ENCODE assay signal across 23 cellular contexts in genomic region chr10:16360001-16360400, GRCh38.
DNase-seq lines count a peak whose midpoint lies in the region; ATAC-seq, FAIRE-seq and TF ChIP-seq lines count a peak whose summit lies in the region.
"Had no signal": no experiment of that assay in that cellular context is flagged by ENCODE, and none has a peak within 500 bp of the region (broad histone marks: within the 10 kb centered on the region; RNA-seq: fewer than 3 reads in every experiment).

No MANE protein-coding gene starts in this region.

- no peaks in the 10 kb centered on the region for H3K36me3 Mint-ChIP-seq in MCF 10A (ENCODE audit: insufficient read depth, unreplicated experiment)

- H3K4me1 ChIP-seq in breast epithelium = no peaks in the 10 kb centered on the region
- H3K4me1 ChIP-seq in esophagus muscularis mucosa = no peaks in the 10 kb centered on the region
- no peaks in the 10 kb centered on the region for H3K4me1 ChIP-seq in small intestine (ENCODE audit: control insufficient read depth in 2 of 2, insufficient read depth in 1 of 2, low read depth in 1 of 2, low read length in 1 of 2)
- H3K4me1 ChIP-seq: BE2C had no signal

- POLR2A ChIA-PET in MCF 10A (lab: Yijun Ruan, JAX) = interaction anchor here (1.1 kb wide), 1 partner anchor 163 kb away, joined by 3 read pairs; no protein-coding TSS in a partner anchor

- H3K4me1 Mint-ChIP-seq in MCF 10A (ENCODE audit: insufficient read depth, unreplicated experiment) = peaks cover 5% of the 10 kb centered on the region

- no peak overlapping the region for H3K4me3 Mint-ChIP-seq in MCF 10A (ENCODE audit: unreplicated experiment)
- H3K4me3 Mint-ChIP-seq: T-helper 1 cell treated with Interleukin-12 subunit alpha and Interleukin-12 subunit beta and Interleukin-4 antibody, amounts not matched to agents 30 μg/mL and 1 μg/mL, for 36 hours had no signal

- H3K27ac Mint-ChIP-seq in MCF 10A (ENCODE audit: low read depth, unreplicated experiment) = no peak overlapping the region
- H3K27ac Mint-ChIP-seq: T-helper 1 cell treated with Interleukin-12 subunit alpha and Interleukin-12 subunit beta and Interleukin-4 antibody, amounts not matched to agents 30 μg/mL and 1 μg/mL, for 36 hours had no signal

- no peak for ATAC-seq in left cardiac atrium

- intact Hi-C loops in MCF 10A (cut with micrococcal nuclease) (no loop called here), breast epithelium (cut with DNase I; ENCODE audit: low total_unique reads) (no loop called here), esophagus muscularis mucosa (cut with DNase I) (no loop called here), left cardiac atrium (cut with DNase I) (no loop called here)

- no peak for TF ChIP-seq CTCF in MCF 10A (IDR thresholded peaks at IDR 0.05; ENCODE audit: unreplicated experiment)
- no peak for TF ChIP-seq CTCF in breast epithelium (IDR thresholded peaks at IDR 0.05)
- TF ChIP-seq CTCF in esophagus muscularis mucosa (IDR thresholded peaks at IDR 0.05) = no peak

- no peaks in the 10 kb centered on the region for H3K27me3 Mint-ChIP-seq in MCF 10A (ENCODE audit: insufficient read depth, unreplicated experiment)

- DNase-seq in MCF 10A (ENCODE audit: unreplicated experiment) (peak; percentile 18), breast epithelium (ENCODE audit: low spot score in 2 of 2) (no peak), NCI-H748 (lab: John Stamatoyannopoulos, UW; ENCODE audit: unreplicated experiment) (peak; percentile 83), esophagus muscularis mucosa (ENCODE audit: extremely low spot score) (peak; percentile 19), left cardiac atrium (no peak), small intestine (no peak), RPMI8226 (no peak)
- DNase-seq: BE2C, DMS79 treated with DMSO at 0.1 percent for 48 hours, HCEC 1CT, KBM-7, NCI-H1092, NCI-H1436, NCI-H2029, NCI-H2171 treated with DMSO at 0.1 percent for 48 hours, NCI-H446 treated with DMSO at 0.1 percent for 48 hours, NCI-H82, OCI-M1, Right ventricle myocardium superior had no signal

- FAIRE-seq in small intestine (lab: Jason Lieb, UNC) = no peak
- FAIRE-seq: A204.1, GM12891, RCC 7860 had no signal

- BruUV-seq in MCF 10A (replicated peaks; lab: Mats Ljungman, UMichigan) = no TSS peak

- peaks cover 15% of the 10 kb centered on the region for H3K9me3 Mint-ChIP-seq in MCF 10A (ENCODE audit: unreplicated experiment)
- H3K9me3 Mint-ChIP-seq: T-helper 1 cell treated with Interleukin-12 subunit alpha and Interleukin-12 subunit beta and Interleukin-4 antibody, amounts not matched to agents 30 μg/mL and 1 μg/mL, for 36 hours had no signal

- TF ChIP-seq POLR2A in breast epithelium (IDR thresholded peaks at IDR 0.05) (no peak), esophagus muscularis mucosa (IDR thresholded peaks at IDR 0.05; ENCODE audit: low read depth) (no peak)

- H3K9me3 ChIP-seq in breast epithelium (peaks cover 3 to 6% of the 10 kb centered on the region in 2 donors), esophagus muscularis mucosa (peaks cover 0 to 12% (median 2%) of the 10 kb centered on the region in 4 donors), small intestine (ENCODE audit: control insufficient read depth, low read depth) (no peaks in the 10 kb centered on the region)
- H3K9me3 ChIP-seq: BE2C had no signal

- H3K4me3 ChIP-seq in breast epithelium (no peak overlapping the region), esophagus muscularis mucosa (no peak overlapping the region), small intestine (ENCODE audit: low read depth in 1 of 2, low read length in 2 of 2) (no peak overlapping the region)

- TF ChIP-seq EP300 in esophagus muscularis mucosa (IDR thresholded peaks at IDR 0.05) = no peak

- no peaks in the 10 kb centered on the region for H3K36me3 ChIP-seq in breast epithelium
- H3K36me3 ChIP-seq in esophagus muscularis mucosa = no peaks in the 10 kb centered on the region
- H3K36me3 ChIP-seq in small intestine (ENCODE audit: control insufficient read depth in 2 of 2, insufficient read depth in 2 of 2, low read length in 2 of 2) = no peaks in the 10 kb centered on the region
- H3K36me3 ChIP-seq: BE2C had no signal

- CTCF ChIA-PET in MCF 10A (lab: Yijun Ruan, JAX) = no interaction called here

- H3K27ac ChIP-seq in breast epithelium (no peak overlapping the region), esophagus muscularis mucosa (replicated peaks in 1 of 4) (no peak overlapping the region), small intestine (ENCODE audit: low read depth in 1 of 2, low read length in 1 of 2) (no peak overlapping the region)

- 93% methylated on average over 3 of the region's 3 CpGs for WGBS in esophagus muscularis mucosa
- WGBS in small intestine, 3 donors = 73 to 85% (median 82%) methylated on average over 3 of the region's 3 CpGs

- H3K27me3 ChIP-seq in breast epithelium (no peaks in the 10 kb centered on the region), esophagus muscularis mucosa (no peaks in the 10 kb centered on the region), small intestine (ENCODE audit: control insufficient read depth in 2 of 2, insufficient read depth in 2 of 2, low read length in 2 of 2) (no peaks in the 10 kb centered on the region)
- H3K27me3 ChIP-seq: BE2C had no signal

Comparison
In these comparisons a context has a peak if more than half of its experiments do, and no peak if none do; other contexts are left out.
1. DNase-seq: peak in MCF 10A (single experiment), NCI-H748 (single experiment) and esophagus muscularis mucosa (single experiment); none in breast epithelium (0 of 2), left cardiac atrium (single experiment), small intestine (single experiment) and RPMI8226 (single experiment).